In the genomic region with DNA sequence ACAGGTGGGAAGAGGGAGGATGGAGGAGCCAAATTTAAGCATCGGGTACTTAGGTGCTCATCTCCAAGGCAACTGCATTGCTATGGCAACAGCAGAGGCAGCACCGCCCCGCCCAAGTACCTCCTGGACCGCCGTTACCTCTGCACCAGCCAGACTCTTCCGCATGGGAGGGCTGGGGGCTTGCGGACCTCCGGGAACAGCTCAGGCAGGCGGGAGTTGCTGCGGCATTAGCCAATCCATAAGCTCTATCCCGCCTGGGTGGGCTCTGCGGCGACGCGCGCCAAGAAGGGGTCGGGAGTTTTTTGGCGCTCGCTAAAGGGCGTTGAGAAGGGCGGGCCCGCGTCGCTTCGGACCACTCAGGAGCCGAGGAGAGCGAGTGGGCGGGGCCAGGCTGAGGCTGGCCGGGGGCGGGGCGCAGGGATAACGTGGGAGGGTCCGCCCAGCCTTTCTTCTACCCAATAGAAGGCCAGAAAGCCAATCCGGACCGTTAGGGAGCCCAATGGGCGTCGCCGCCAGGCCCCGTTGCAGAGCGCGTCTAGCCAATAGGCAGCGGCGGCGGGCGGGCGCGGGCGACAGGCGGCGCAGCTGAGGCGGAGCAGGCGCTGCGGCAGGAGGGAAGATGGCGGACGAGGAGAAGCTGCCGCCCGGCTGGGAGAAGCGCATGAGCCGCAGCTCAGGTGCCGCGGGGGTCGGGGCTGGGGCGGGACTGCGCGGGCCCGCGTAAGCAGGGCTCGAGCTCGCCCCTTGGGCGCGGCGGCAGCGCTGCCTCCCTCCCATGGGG, we compare ENCODE assay signal across 8 cellular contexts. TPM values are rescaled to one million over a fixed set of nuclear protein-coding genes. Genes with fewer than 3 reads are reported as not detected.
DNase-seq lines count a peak whose midpoint lies in the region; ATAC-seq and TF ChIP-seq lines count a peak whose summit lies in the region.

A gene (plus strand): TSS at position 593 of the 781 bp plus-strand sequence. CDS start 27 bp downstream, at position 620.

- H3K9me3 ChIP-seq in spleen, result no peaks in the 10 kb centered on the region

- peak; percentile 76 for TF ChIP-seq POLR2A in GM18951 (IDR thresholded peaks at IDR 0.05; ENCODE audit: extremely low read depth, insufficient read depth, insufficient read length)
- TF ChIP-seq POLR2A in spleen (IDR thresholded peaks at IDR 0.05), result peak in 1 of 3 donors; percentile 38

- H3K36me3 ChIP-seq in spleen, result peaks cover 0 to 42% (median 29%) of the 10 kb centered on the region in 6 donors

- peak within 1 kb of the TSS; percentile 92 to 99 (median 98) for H3K4me3 ChIP-seq in spleen

- H3K27ac ChIP-seq in caudate nucleus (ENCODE audit: low read depth, low read length), result peak within 1 kb of the TSS; percentile 85
- H3K27ac ChIP-seq in spleen, result peak within 1 kb of the TSS; percentile 51 to 90 (median 77)

- DNase-seq in AG09319 (ENCODE audit: extremely low read depth, low read depth) (peak; percentile 95), NCI-H345 (lab: John Stamatoyannopoulos, UW) (peak; percentile 99), activated B cell treated with CpG ODN at 0.5 μM for 24 hours (peak; percentile 98), caudate nucleus (lab: John Stamatoyannopoulos, UW) (peak; percentile 71 to 100 (median 98)), inferior parietal cortex (ENCODE audit: extremely low spot score) (peak; percentile 98), spleen (peak; percentile 99)

- H3K4me1 ChIP-seq in spleen, result peaks cover 12 to 45% (median 28%) of the 10 kb centered on the region in 6 donors

- H3K27ac Mint-ChIP-seq in activated B cell treated with CpG ODN at 0.5 μM for 24 hours, result peak within 1 kb of the TSS; percentile 94

- peak; percentile 92 for ATAC-seq in HG03196 (IDR thresholded peaks at IDR 0.05; ENCODE audit: unreplicated experiment)
- ATAC-seq in activated B cell treated with CpG ODN at 0.5 μM for 24 hours (ENCODE audit: low read depth), result peak; percentile 95

- H3K4me1 Mint-ChIP-seq in activated B cell treated with CpG ODN at 0.5 μM for 24 hours, result peaks cover 12% of the 10 kb centered on the region

- H3K27me3 Mint-ChIP-seq in activated B cell treated with CpG ODN at 0.5 μM for 24 hours, result no peaks in the 10 kb centered on the region

- POLR2A ChIA-PET in activated B cell treated with CpG ODN at 0.5 μM for 24 hours (lab: Charles Lee), result interaction anchor here (0.6 to 1.8 kb wide), 8 partner anchors 9 to 471 kb away, joined by 3 to 11 read pairs (median 4); a partner anchor contains a TSS

- peaks cover 26% of the 10 kb centered on the region for H3K36me3 Mint-ChIP-seq in activated B cell treated with CpG ODN at 0.5 μM for 24 hours (ENCODE audit: low read depth)

- CTCF ChIA-PET in activated B cell treated with CpG ODN at 0.5 μM for 24 hours (lab: Charles Lee), result no interaction called here

- in situ Hi-C loops in GM18951 (cut with MboI; ENCODE audit: low sequenced_read_pairs, unreplicated experiment), result no loop called here

- no peaks in the 10 kb centered on the region for H3K27me3 ChIP-seq in spleen (replicated peaks in 1 of 7)

- WGBS in spleen, 5 donors, result 0 to 1% (median 1%) methylated on average over 26 to 73 of the region's 73 CpGs

- peak; percentile 27 for TF ChIP-seq CTCF in AG09319 (IDR thresholded peaks at IDR 0.05; ENCODE audit: low read depth, low read length)
- no peak for TF ChIP-seq CTCF in activated B cell treated with CpG ODN at 0.5 μM for 24 hours (IDR thresholded peaks at IDR 0.05)
- peak; percentile 57 to 90 (median 82) for TF ChIP-seq CTCF in spleen (IDR thresholded peaks at IDR 0.05 in 8 of 11, conservative IDR thresholded peaks at IDR 0.05 in 3 of 11)

- intact Hi-C loops in activated B cell treated with CpG ODN at 0.5 μM for 24 hours (cut with micrococcal nuclease) (loop anchor here (1.0 to 2.0 kb wide), 5 partner anchors 8 to 400 kb away; a partner anchor contains a TSS), spleen (cut with DNase I; ENCODE audit: low total_unique reads) (no loop called here)

- no peaks in the 10 kb centered on the region for H3K9me3 Mint-ChIP-seq in activated B cell treated with CpG ODN at 0.5 μM for 24 hours

- peak within 1 kb of the TSS; percentile 93 for H3K4me3 Mint-ChIP-seq in activated B cell treated with CpG ODN at 0.5 μM for 24 hours

RNA-seq across cellular contexts. Expression of the gene that starts here (rescaled TPM):
- total RNA-seq in activated B cell treated with CpG ODN at 0.5 μM for 24 hours (57.1 and 66.0 TPM in 2 replicates), spleen (10 to 100 TPM; 37.7 to 53.2 (median 46.8) TPM)
- 10 to 100 TPM; 60.8 to 86.1 (median 77.7) TPM for polyA plus RNA-seq in spleen

Comparison
In these comparisons a context has a peak if more than half of its experiments do, and no peak if none do; other contexts are left out.
1. Peak in every context shown above with its lines: DNase-seq, ATAC-seq, H3K4me3 ChIP-seq and H3K27ac ChIP-seq.